ENCODE assay signal across 19 cellular contexts in genomic region chr10:117934477-117934876, GRCh38.
"Had no signal": no experiment of that assay in that cellular context is flagged by ENCODE, and none has a peak within 500 bp of the region (broad histone marks: within the 10 kb centered on the region; RNA-seq: fewer than 3 reads in every experiment).

No MANE protein-coding gene starts in this region.

- H3K4me3 Mint-ChIP-seq: naive thymus-derived CD4-positive, alpha-beta T cell; nephron progenitor cell; stimulated activated naive B cell treated with anti-CD40 and anti-IgM and Interleukin-4, amounts not matched to agents 10 μg/mL and 1 μg/mL and 100 μg/mL, for 72 hours; stimulated activated naive CD8-positive, alpha-beta T cell treated with anti-CD3 and anti-CD28 coated beads, Interleukin-15, amount 100 ng/mL, for 72 hours had no signal

- H3K27ac ChIP-seq: foreskin keratinocyte, neutrophil, right atrium auricular region, sigmoid colon, skin epidermis, testis, tibial nerve, upper lobe of right lung, vagina had no signal

- H3K36me3 Mint-ChIP-seq: naive thymus-derived CD4-positive, alpha-beta T cell; stimulated activated naive B cell treated with anti-CD40 and anti-IgM and Interleukin-4, amounts not matched to agents 10 μg/mL and 1 μg/mL and 100 μg/mL, for 72 hours had no signal

- H3K4me1 Mint-ChIP-seq: naive thymus-derived CD4-positive, alpha-beta T cell; stimulated activated naive B cell treated with anti-CD40 and anti-IgM and Interleukin-4, amounts not matched to agents 10 μg/mL and 1 μg/mL and 100 μg/mL, for 72 hours had no signal

- H3K4me1 ChIP-seq: foreskin keratinocyte, right atrium auricular region, testis, tibial nerve, upper lobe of right lung had no signal

- H3K4me3 ChIP-seq: right atrium auricular region, sigmoid colon, skin epidermis, testis, tibial nerve, upper lobe of right lung, vagina had no signal

- ATAC-seq: foreskin keratinocyte; naive thymus-derived CD4-positive, alpha-beta T cell; stimulated activated naive B cell treated with anti-CD40 and anti-IgM and Interleukin-4, amounts not matched to agents 10 μg/mL and 1 μg/mL and 100 μg/mL, for 72 hours; stimulated activated naive CD8-positive, alpha-beta T cell treated with anti-CD3 and anti-CD28 coated beads, Interleukin-15, amount 100 ng/mL, for 72 hours; upper lobe of right lung had no signal

- H3K27ac Mint-ChIP-seq: naive thymus-derived CD4-positive, alpha-beta T cell; stimulated activated naive B cell treated with anti-CD40 and anti-IgM and Interleukin-4, amounts not matched to agents 10 μg/mL and 1 μg/mL and 100 μg/mL, for 72 hours; stimulated activated naive CD8-positive, alpha-beta T cell treated with anti-CD3 and anti-CD28 coated beads, Interleukin-15, amount 100 ng/mL, for 72 hours had no signal

- DNase-seq: dermis blood vessel endothelial cell; erythroblast; foreskin keratinocyte; kidney glomerular epithelial cell; naive thymus-derived CD4-positive, alpha-beta T cell; nephron progenitor cell; posterior cingulate gyrus; sigmoid colon; stimulated activated CD4-positive, alpha-beta T cell treated with anti-CD3 and anti-CD28 coated beads, Interleukin-2, amount 100 ng/mL, for 24 hours; stimulated activated CD4-positive, alpha-beta T cell treated with anti-CD3 and anti-CD28 coated beads, Interleukin-4, amount 100 ng/mL, for 4 hours; stimulated activated naive B cell treated with anti-CD40 and anti-IgM and Interleukin-4, amounts not matched to agents 10 μg/mL and 1 μg/mL and 100 μg/mL, for 72 hours; stimulated activated naive CD8-positive, alpha-beta T cell treated with anti-CD3 and anti-CD28 coated beads, Interleukin-15, amount 100 ng/mL, for 72 hours; testis; upper lobe of right lung had no signal

- H3K27me3 ChIP-seq: foreskin keratinocyte, right atrium auricular region, sigmoid colon, testis, tibial nerve, upper lobe of right lung, vagina had no signal

- H3K9me3 ChIP-seq: neutrophil, right atrium auricular region, sigmoid colon, testis, tibial nerve, upper lobe of right lung, vagina had no signal

- H3K36me3 ChIP-seq: neutrophil, right atrium auricular region, sigmoid colon, tibial nerve, upper lobe of right lung, vagina had no signal
